ENCODE assay signal across 18 cellular contexts in genomic region chr7:43629857-43630256, GRCh38.
"Had no signal": no experiment of that assay in that cellular context is flagged by ENCODE, and none has a peak within 500 bp of the region (broad histone marks: within the 10 kb centered on the region; RNA-seq: fewer than 3 reads in every experiment).

No MANE protein-coding gene starts in this region.

- H3K4me1 ChIP-seq: breast epithelium, suprapubic skin had no signal

- H3K9me3 Mint-ChIP-seq: activated T-helper 17 cell treated with anti-CD3 and anti-CD28 coated beads, Interleukin-2, amount 50 U/mL, for 72 hours; naive B cell; stimulated activated naive B cell treated with anti-CD40 and anti-IgM and Interleukin-4, amounts not matched to agents 10 μg/mL and 1 μg/mL and 100 μg/mL, for 72 hours; type B pancreatic cell had no signal

- H3K9me3 ChIP-seq: breast epithelium, esophagus muscularis mucosa, suprapubic skin had no signal

- H3K27ac Mint-ChIP-seq: type B pancreatic cell had no signal

- ATAC-seq: activated naive CD4-positive, alpha-beta T cell treated with anti-CD3 and anti-CD28 coated beads, Interleukin-2, amount 50 U/mL, for 72 hours; activated T-helper 17 cell treated with anti-CD3 and anti-CD28 coated beads, Interleukin-2, amount 50 U/mL, for 72 hours; right cardiac atrium; stimulated activated naive B cell treated with anti-CD40 and anti-IgM and Interleukin-4, amounts not matched to agents 10 μg/mL and 1 μg/mL and 100 μg/mL, for 72 hours had no signal

- H3K4me3 ChIP-seq: breast epithelium, dorsolateral prefrontal cortex, esophagus muscularis mucosa, lung, smooth muscle cell, suprapubic skin had no signal

- DNase-seq: activated CD4-positive, alpha-beta T cell treated with anti-CD3 and anti-CD28 coated beads for 1 hour; activated CD4-positive, alpha-beta T cell treated with anti-CD3 and anti-CD28 coated beads, Interleukin-2, amount 50 U/mL, for 48 hours; activated CD8-positive, alpha-beta memory T cell treated with anti-CD3 and anti-CD28 coated beads, Interleukin-2, amount 50 U/mL, for 4 hours; aorta; dorsolateral prefrontal cortex; midbrain; naive B cell; posterior cingulate gyrus; right cardiac atrium; stimulated activated naive B cell treated with anti-CD40 and anti-IgM and Interleukin-4, amounts not matched to agents 10 μg/mL and 1 μg/mL and 100 μg/mL, for 72 hours had no signal

- H3K36me3 ChIP-seq: breast epithelium had no signal

- H3K4me3 Mint-ChIP-seq: stimulated activated naive B cell treated with anti-CD40 and anti-IgM and Interleukin-4, amounts not matched to agents 10 μg/mL and 1 μg/mL and 100 μg/mL, for 72 hours; type B pancreatic cell had no signal

- H3K27me3 Mint-ChIP-seq: activated T-helper 17 cell treated with anti-CD3 and anti-CD28 coated beads, Interleukin-2, amount 50 U/mL, for 72 hours; naive B cell; stimulated activated naive B cell treated with anti-CD40 and anti-IgM and Interleukin-4, amounts not matched to agents 10 μg/mL and 1 μg/mL and 100 μg/mL, for 72 hours; type B pancreatic cell had no signal

- H3K27ac ChIP-seq: breast epithelium, dorsolateral prefrontal cortex, esophagus muscularis mucosa, suprapubic skin had no signal

- H3K27me3 ChIP-seq: breast epithelium, dorsolateral prefrontal cortex, esophagus muscularis mucosa, suprapubic skin had no signal
